8 cellular contexts compared by ENCODE assay signal in the genomic region with DNA sequence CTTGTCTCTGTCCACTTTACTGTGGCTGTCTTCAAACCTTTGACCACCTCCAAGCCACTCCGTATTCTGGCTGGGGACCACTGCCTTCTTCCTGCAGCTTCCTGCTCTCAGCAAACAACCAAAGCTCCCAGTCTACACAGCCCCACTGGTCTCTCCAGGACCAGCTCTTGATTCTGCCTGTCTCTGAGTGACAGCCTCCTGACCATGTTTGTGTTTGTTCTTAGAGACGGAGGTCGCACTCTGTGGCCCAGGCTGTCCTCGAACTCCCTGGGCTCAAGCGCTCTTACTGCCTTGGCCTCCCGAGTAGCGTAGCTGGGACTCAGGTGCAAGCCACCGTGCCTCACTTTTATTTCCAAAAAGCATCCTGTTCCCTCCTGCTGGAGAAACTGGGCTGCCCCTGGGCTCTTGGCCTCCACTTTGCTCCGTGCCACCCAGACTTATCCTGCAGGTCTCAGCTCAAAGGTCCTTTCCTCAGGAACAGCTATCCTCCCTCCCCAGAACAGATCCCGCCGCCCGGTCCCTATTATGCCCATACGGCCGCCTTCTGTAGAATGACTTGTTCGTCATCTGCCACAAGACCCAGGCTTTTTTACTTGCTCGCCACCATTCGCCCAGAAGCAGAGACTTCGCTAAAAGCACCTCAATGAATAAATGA. TPM values are rescaled to one million over a fixed set of nuclear protein-coding genes. Genes with fewer than 3 reads are reported as not detected.
A peak's percentile ranks its signal among the peaks of the same experiment; 100 is the strongest.
DNase-seq lines count a peak whose midpoint lies in the region; ATAC-seq and TF ChIP-seq lines count a peak whose summit lies in the region.

No MANE protein-coding gene starts in this region.

- no peak for DNase-seq in AG04449 (ENCODE audit: low read depth, low spot score)
- DNase-seq in central memory CD8-positive, alpha-beta T cell (ENCODE audit: low spot score in 2 of 2): no peak
- no peak for DNase-seq in naive thymus-derived CD4-positive, alpha-beta T cell
- DNase-seq in midbrain (lab: John Stamatoyannopoulos, UW): no peak
- DNase-seq in head of caudate nucleus: no peak
- DNase-seq in NCI-H82 (lab: John Stamatoyannopoulos, UW): no peak

- H3K36me3 ChIP-seq in naive thymus-derived CD4-positive, alpha-beta T cell (ENCODE audit: control insufficient read depth in 2 of 3, insufficient read depth in 3 of 3, low read length in 3 of 3): peaks cover 0 to 24% (median 0%) of the 10 kb centered on the region in 3 experiments

- peak overlapping the region; percentile 60 for H3K4me3 ChIP-seq in AG04449 (ENCODE audit: low read depth, low read length)
- peak overlapping the region; percentile 89 for H3K4me3 ChIP-seq in naive thymus-derived CD4-positive, alpha-beta T cell (ENCODE audit: low read length)

- POLR2A ChIA-PET in AG04449 (lab: Yijun Ruan, JAX): interaction anchor here (1.3 to 2.6 kb wide), 5 partner anchors 9 to 24 kb away, joined by 3 to 17 read pairs (median 11); no protein-coding TSS in a partner anchor
- POLR2A ChIA-PET in naive thymus-derived CD4-positive, alpha-beta T cell (lab: Charles Lee): interaction anchor here (1.0 to 9.6 kb wide), 7 partner anchors 10 to 119 kb away, joined by 3 to 82 read pairs (median 4); a partner anchor contains a TSS

- TF ChIP-seq CTCF in AG04449 (IDR thresholded peaks at IDR 0.05; ENCODE audit: insufficient read depth, low read length, missing control alignments): no peak

- peaks cover 18 to 33% (median 25%) of the 10 kb centered on the region in 3 donors for H3K4me1 Mint-ChIP-seq in IgD-negative memory B cell
- peaks cover 47% of the 10 kb centered on the region for H3K4me1 Mint-ChIP-seq in central memory CD8-positive, alpha-beta T cell
- H3K4me1 Mint-ChIP-seq in naive thymus-derived CD4-positive, alpha-beta T cell: peaks cover 33 to 63% (median 49%) of the 10 kb centered on the region in 7 donors

- H3K4me1 ChIP-seq in naive thymus-derived CD4-positive, alpha-beta T cell (ENCODE audit: control insufficient read depth in 2 of 2, insufficient read depth in 2 of 2, low read length in 2 of 2): peaks cover 15 to 44% of the 10 kb centered on the region in 2 donors

- intact Hi-C loops in naive thymus-derived CD4-positive, alpha-beta T cell (cut with micrococcal nuclease): loop anchor here (1.0 to 2.0 kb wide), 8 partner anchors 9 to 742 kb away; a partner anchor contains a TSS
- intact Hi-C loops in head of caudate nucleus (cut with DNase I): loop anchor here (1.0 to 5.0 kb wide), 2 partner anchors 10 to 201 kb away; a partner anchor contains a TSS

- H3K27ac Mint-ChIP-seq in IgD-negative memory B cell: peak overlapping the region; percentile 58 to 98 (median 97)
- peak overlapping the region; percentile 98 for H3K27ac Mint-ChIP-seq in central memory CD8-positive, alpha-beta T cell (ENCODE audit: low read depth)
- H3K27ac Mint-ChIP-seq in naive thymus-derived CD4-positive, alpha-beta T cell: peak overlapping the region; percentile 90 to 98 (median 95)

- H3K9me3 Mint-ChIP-seq in IgD-negative memory B cell: no peaks in the 10 kb centered on the region
- no peaks in the 10 kb centered on the region for H3K9me3 Mint-ChIP-seq in central memory CD8-positive, alpha-beta T cell
- peaks cover 0 to 8% (median 0%) of the 10 kb centered on the region in 11 donors for H3K9me3 Mint-ChIP-seq in naive thymus-derived CD4-positive, alpha-beta T cell

- no peaks in the 10 kb centered on the region for H3K27me3 ChIP-seq in naive thymus-derived CD4-positive, alpha-beta T cell (ENCODE audit: control insufficient read depth in 2 of 2, insufficient read depth in 2 of 2, low read length in 2 of 2)

- CTCF ChIA-PET in AG04449 (lab: Yijun Ruan, JAX): interaction anchor here (1.1 to 5.2 kb wide), 6 partner anchors 10 to 38 kb away, joined by 3 to 91 read pairs (median 10); a partner anchor contains a TSS
- CTCF ChIA-PET in naive thymus-derived CD4-positive, alpha-beta T cell (lab: Charles Lee): interaction anchor here (0.6 to 3.1 kb wide), 4 partner anchors 9 to 25 kb away, joined by 4 to 18 read pairs (median 10); a partner anchor contains a TSS

- ATAC-seq in central memory CD8-positive, alpha-beta T cell (replicated peaks; ENCODE audit: extremely low read depth, poor library complexity, severe bottlenecking): no peak
- ATAC-seq in naive thymus-derived CD4-positive, alpha-beta T cell: no peak
- ATAC-seq in GM18868 (IDR thresholded peaks at IDR 0.05; ENCODE audit: unreplicated experiment): no peak

- no peaks in the 10 kb centered on the region for H3K9me3 ChIP-seq in naive thymus-derived CD4-positive, alpha-beta T cell (ENCODE audit: control insufficient read depth in 2 of 3, low read length in 3 of 3)

- H3K27me3 Mint-ChIP-seq in IgD-negative memory B cell: no peaks in the 10 kb centered on the region
- no peaks in the 10 kb centered on the region for H3K27me3 Mint-ChIP-seq in central memory CD8-positive, alpha-beta T cell
- no peaks in the 10 kb centered on the region for H3K27me3 Mint-ChIP-seq in naive thymus-derived CD4-positive, alpha-beta T cell

- H3K4me3 Mint-ChIP-seq in IgD-negative memory B cell: peak overlapping the region; percentile 89 to 100 (median 94)
- H3K4me3 Mint-ChIP-seq in central memory CD8-positive, alpha-beta T cell: peak overlapping the region; percentile 88
- peak overlapping the region; percentile 88 to 97 (median 94) for H3K4me3 Mint-ChIP-seq in naive thymus-derived CD4-positive, alpha-beta T cell

- peaks cover 3% of the 10 kb centered on the region for H3K36me3 Mint-ChIP-seq in IgD-negative memory B cell
- peaks cover 33% of the 10 kb centered on the region for H3K36me3 Mint-ChIP-seq in central memory CD8-positive, alpha-beta T cell (ENCODE audit: insufficient read depth)
- peaks cover 0 to 8% (median 7%) of the 10 kb centered on the region in 5 donors for H3K36me3 Mint-ChIP-seq in naive thymus-derived CD4-positive, alpha-beta T cell

- peak overlapping the region; percentile 100 for H3K27ac ChIP-seq in naive thymus-derived CD4-positive, alpha-beta T cell (ENCODE audit: low read depth, low read length)

RNA-seq across cellular contexts. Expression of a gene that starts 9.1 kb away (rescaled TPM):
- polyA plus RNA-seq in IgD-negative memory B cell: 1.6 TPM
- total RNA-seq in naive thymus-derived CD4-positive, alpha-beta T cell: 100 to 1,000 TPM in 1 of 5 experiments, 10 to 100 TPM in 4; 31.4 to 106 (median 55.5) TPM
- polyA plus RNA-seq in naive thymus-derived CD4-positive, alpha-beta T cell: 1 to 10 TPM in 1 of 2 donors, under 1 TPM in 1; 0.65 to 1.0 TPM

RNA-seq across cellular contexts. Expression of a gene that starts 54.4 kb away (rescaled TPM):
- polyA plus RNA-seq in IgD-negative memory B cell: 8.0 TPM
- total RNA-seq in naive thymus-derived CD4-positive, alpha-beta T cell: 100 to 1,000 TPM in 4 of 5 experiments, 10 to 100 TPM in 1; 70.8 to 151 (median 138) TPM
- 10 to 100 TPM in 1 of 2 donors, 1 to 10 TPM in 1; 9.4 to 22.7 TPM for polyA plus RNA-seq in naive thymus-derived CD4-positive, alpha-beta T cell

RNA-seq across cellular contexts. Expression of a gene that starts 55.5 kb away (rescaled TPM):
- 19.9 TPM for polyA plus RNA-seq in IgD-negative memory B cell
- total RNA-seq in naive thymus-derived CD4-positive, alpha-beta T cell: 10 to 100 TPM; 22.9 to 42.8 (median 30.0) TPM
- 10 to 100 TPM; 13.1 to 21.6 TPM for polyA plus RNA-seq in naive thymus-derived CD4-positive, alpha-beta T cell
